In the genomic region with DNA sequence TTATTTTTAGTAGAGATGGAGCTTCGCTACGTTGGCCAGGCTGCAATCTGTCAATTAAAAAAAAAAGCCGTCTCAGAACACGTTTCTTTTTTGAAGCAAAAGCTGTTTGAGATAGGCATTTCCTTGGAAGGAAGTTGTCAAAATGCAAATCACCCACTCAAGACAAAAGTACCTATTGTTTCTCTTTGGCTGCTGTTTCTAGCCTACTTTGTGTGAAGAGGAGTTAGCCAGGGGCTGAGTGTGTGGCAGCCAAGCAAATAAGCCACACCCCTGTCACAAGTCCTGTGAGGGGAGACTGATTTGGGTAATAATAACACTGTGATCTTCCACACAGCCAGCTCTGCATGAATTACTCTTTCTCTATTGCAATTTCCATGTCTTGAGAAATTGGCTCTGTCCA, we compare ENCODE assay signal across 1 cellular context.
TF ChIP-seq lines count a peak whose summit lies in the region.

No MANE protein-coding gene starts in this region.

TF ChIP-seq in H1, 55 proteins besides CTCF, POLR2A, EP300 and RAD21 (continued from another document):
- TF ChIP-seq, protein P1, sequence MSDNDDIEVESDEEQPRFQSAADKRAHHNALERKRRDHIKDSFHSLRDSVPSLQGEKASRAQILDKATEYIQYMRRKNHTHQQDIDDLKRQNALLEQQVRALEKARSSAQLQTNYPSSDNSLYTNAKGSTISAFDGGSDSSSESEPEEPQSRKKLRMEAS (IDR thresholded peaks at IDR 0.05), result no peak
- TF ChIP-seq CTBP2 (IDR thresholded peaks at IDR 0.05; ENCODE audit: borderline replicate concordance, insufficient read depth, insufficient read length, low read length), result no peak
- TF ChIP-seq YY1 (IDR thresholded peaks at IDR 0.05; ENCODE audit: low read depth, low read length), result no peak
- TF ChIP-seq SAP30 (IDR thresholded peaks at IDR 0.05; ENCODE audit: insufficient read depth, insufficient replicate concordance, low read length), result no peak
- TF ChIP-seq TAF1 (IDR thresholded peaks at IDR 0.05; ENCODE audit: low read depth, low read length), result no peak
- no peak for TF ChIP-seq CREB1 (IDR thresholded peaks at IDR 0.05)
- TF ChIP-seq SP1 (IDR thresholded peaks at IDR 0.05; ENCODE audit: low read depth, low read length), result no peak
- TF ChIP-seq CHD2 (IDR thresholded peaks at IDR 0.05; ENCODE audit: low read length), result no peak
- no peak for TF ChIP-seq HDAC6 (IDR thresholded peaks at IDR 0.05; ENCODE audit: low read depth, low read length)
- no peak for TF ChIP-seq SIN3A (conservative IDR thresholded peaks at IDR 0.05 in 1 of 2, IDR thresholded peaks at IDR 0.05 in 1 of 2; ENCODE audit: low read depth in 1 of 2, low read length in 2 of 2)
- no peak for TF ChIP-seq TEAD4 (IDR thresholded peaks at IDR 0.05; ENCODE audit: low read depth, low read length)
- no peak for TF ChIP-seq SIX5 (IDR thresholded peaks at IDR 0.05; ENCODE audit: low read depth, low read length)
